Comparison of ENCODE assay signal across 1 cellular context in genomic region chr5:54243483-54244080, GRCh38.
TF ChIP-seq lines count a peak whose summit lies in the region.

No MANE protein-coding gene starts in this region.

TF ChIP-seq in H1, 55 proteins besides CTCF, POLR2A, EP300 and RAD21 (continued from another document):
- no peak for TF ChIP-seq SP4 (IDR thresholded peaks at IDR 0.05; ENCODE audit: low read length)
- TF ChIP-seq SUZ12 (IDR thresholded peaks at IDR 0.05; ENCODE audit: low read length) = no peak
- TF ChIP-seq RFX5 (IDR thresholded peaks at IDR 0.05; ENCODE audit: borderline replicate concordance, low read depth, low read length) = no peak
- TF ChIP-seq MAFK (IDR thresholded peaks at IDR 0.05; ENCODE audit: low read depth, low read length) = no peak
- no peak for TF ChIP-seq HDAC2 (IDR thresholded peaks at IDR 0.05; ENCODE audit: borderline replicate concordance in 1 of 2, low read depth in 2 of 2, low read length in 2 of 2)
- TF ChIP-seq KDM4A (IDR thresholded peaks at IDR 0.05; ENCODE audit: low read depth, low read length, severe bottlenecking) = no peak
- no peak for TF ChIP-seq SP1 (IDR thresholded peaks at IDR 0.05; ENCODE audit: low read depth, low read length)
- no peak for TF ChIP-seq SIN3A (conservative IDR thresholded peaks at IDR 0.05 in 1 of 2, IDR thresholded peaks at IDR 0.05 in 1 of 2; ENCODE audit: low read depth in 1 of 2, low read length in 2 of 2)
- TF ChIP-seq EGR1 (IDR thresholded peaks at IDR 0.05; ENCODE audit: borderline replicate concordance, low read depth, low read length) = no peak
